In genomic region chr1:165768513-165769394, GRCh38 we compare ENCODE assay signal across 8 cellular contexts. TPM values are rescaled to one million over a fixed set of nuclear protein-coding genes. Genes with fewer than 3 reads are reported as not detected.
A peak's percentile ranks its signal among the peaks of the same experiment; 100 is the strongest.
DNase-seq lines count a peak whose midpoint lies in the region; ATAC-seq and TF ChIP-seq lines count a peak whose summit lies in the region.

Gene TMCO1, minus strand, starts transcription at chr1:165768868. Its CDS starts 117 bp downstream, at chr1:165768751.

- DNase-seq in RKO (ENCODE audit: low spot score) (peak; percentile 98), activated T-helper 1 cell treated with Interleukin-2 at 50 U/mL for 16 hours (ENCODE audit: low read depth) (peak; percentile 91), esophagus squamous epithelium (lab: John Stamatoyannopoulos, UW) (peak; percentile 85), myocyte (ENCODE audit: low read depth) (peak; percentile 99)
- DNase-seq in stimulated activated CD8-positive, alpha-beta memory T cell treated with anti-CD3 and anti-CD28 coated beads, Interleukin-7, amount 100 ng/mL, for 48 hours (ENCODE audit: extremely low read depth in 1 of 2, low read depth in 1 of 2), result peak; percentile 79 to 94

- intact Hi-C loops in esophagus squamous epithelium (cut with DNase I), result no loop called here

- peaks cover 48% of the 10 kb centered on the region for H3K79me2 ChIP-seq in DOHH2 (ENCODE audit: control insufficient read depth, low read length)

- H4K20me1 ChIP-seq in DOHH2 (ENCODE audit: control insufficient read depth, insufficient read depth, low read depth, low read length), result no peaks in the 10 kb centered on the region

- peak; percentile 100 for ATAC-seq in GM21786 (IDR thresholded peaks at IDR 0.05; ENCODE audit: unreplicated experiment)

- H3K9me3 ChIP-seq in DOHH2 (ENCODE audit: control insufficient read depth, insufficient read depth, low read length) (no peaks in the 10 kb centered on the region), KOPT-K1 (ENCODE audit: insufficient read depth, low read length, poor library complexity, severe bottlenecking) (no peaks in the 10 kb centered on the region), esophagus squamous epithelium (no peaks in the 10 kb centered on the region)

- H3K4me2 ChIP-seq in DOHH2 (ENCODE audit: low read length), result peak within 1 kb of the TSS; percentile 93

- no peaks in the 10 kb centered on the region for H3F3A ChIP-seq in DOHH2 (ENCODE audit: control insufficient read depth, insufficient read depth)

- WGBS in esophagus squamous epithelium, 2 donors, result 0 to 1% methylated on average over 25 to 31 of the region's 56 CpGs

- TF ChIP-seq POLR2A in esophagus squamous epithelium (IDR thresholded peaks at IDR 0.05), result peak in 2 of 4 donors; percentile 48 to 66

- H3K27ac ChIP-seq in DOHH2 (ENCODE audit: low read depth, low read length) (peak within 1 kb of the TSS; percentile 80), KOPT-K1 (ENCODE audit: low read depth, low read length, poor library complexity, severe bottlenecking) (peak within 1 kb of the TSS; percentile 92), esophagus squamous epithelium (peak within 1 kb of the TSS; percentile 80 to 93 (median 90))

- H3K36me3 ChIP-seq in DOHH2 (ENCODE audit: control insufficient read depth, low read length) (peaks cover 48% of the 10 kb centered on the region), KOPT-K1 (ENCODE audit: insufficient read depth, low read length) (peaks cover 45% of the 10 kb centered on the region), esophagus squamous epithelium (peaks cover 0 to 41% (median 4%) of the 10 kb centered on the region in 3 donors)

- H3K27me3 ChIP-seq in DOHH2 (ENCODE audit: control insufficient read depth, low read length) (no peaks in the 10 kb centered on the region), esophagus squamous epithelium (no peaks in the 10 kb centered on the region)

- TF ChIP-seq CTCF in DOHH2 (IDR thresholded peaks at IDR 0.05; ENCODE audit: low read depth, low read length, poor library complexity, severe bottlenecking), result peak; percentile 27
- TF ChIP-seq CTCF in esophagus squamous epithelium (IDR thresholded peaks at IDR 0.05), result peak in 5 of 6 experiments; percentile 0 to 40 (median 31)

- H3K9me2 ChIP-seq in DOHH2 (replicated peaks; ENCODE audit: control insufficient read depth, low read length), result no peaks in the 10 kb centered on the region

- peaks cover 21% of the 10 kb centered on the region for H3K4me1 ChIP-seq in DOHH2 (ENCODE audit: control insufficient read depth, low read length)
- peaks cover 15 to 58% (median 17%) of the 10 kb centered on the region in 3 donors for H3K4me1 ChIP-seq in esophagus squamous epithelium

- H3K4me3 ChIP-seq in DOHH2 (ENCODE audit: low read length) (peak within 1 kb of the TSS; percentile 95), esophagus squamous epithelium (peak within 1 kb of the TSS; percentile 56 to 92 (median 72))

RNA-seq across cellular contexts. Expression of gene TMCO1, which starts in this region (rescaled TPM):
- 10 to 100 TPM; 41.4 to 79.1 (median 50.9) TPM for total RNA-seq in esophagus squamous epithelium
- 87.2 and 96.9 TPM in 2 replicates for total RNA-seq in myocyte
- polyA plus RNA-seq in myocyte (2012), result 178 TPM

Comparison
In these comparisons a context has a peak if more than half of its experiments do, and no peak if none do; other contexts are left out.
1. Peak in every context shown above with its lines: DNase-seq, ATAC-seq, H3K4me3 ChIP-seq and H3K27ac ChIP-seq.